In the genomic region with DNA sequence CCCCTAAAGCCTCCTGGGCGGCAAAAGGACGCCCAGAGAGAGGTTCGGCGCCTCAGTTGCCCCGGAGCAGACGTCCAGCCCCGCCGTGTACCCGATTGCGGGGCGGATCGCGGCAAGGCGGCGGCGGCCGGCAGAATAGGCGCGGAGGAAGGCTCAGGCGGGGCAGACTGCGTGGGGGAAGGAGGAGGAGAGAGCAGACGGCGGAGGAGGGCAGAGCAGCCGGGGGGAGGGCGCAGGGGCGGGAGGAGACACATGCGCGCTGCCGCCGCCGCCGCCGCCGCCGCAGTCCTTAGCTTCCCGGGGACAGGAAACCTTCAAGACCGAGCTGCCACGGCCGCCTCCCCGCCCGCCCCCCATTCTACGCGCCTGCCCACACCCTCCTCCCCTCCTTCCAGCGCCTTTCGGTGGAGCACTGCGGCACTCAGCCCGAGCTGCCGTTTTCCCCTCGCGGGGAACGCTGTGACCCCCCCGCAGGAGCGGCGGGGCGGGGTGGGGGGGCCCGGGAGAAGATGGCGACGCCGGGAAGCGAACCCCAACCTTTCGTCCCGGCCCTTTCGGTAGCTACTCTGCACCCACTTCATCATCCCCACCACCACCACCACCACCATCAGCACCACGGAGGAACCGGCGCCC, we compare ENCODE assay signal across 7 cellular contexts. TPM values are rescaled to one million over a fixed set of nuclear protein-coding genes. Genes with fewer than 3 reads are reported as not detected.
DNase-seq lines count a peak whose midpoint lies in the region; ATAC-seq, FAIRE-seq and TF ChIP-seq lines count a peak whose summit lies in the region.

A gene with protein sequence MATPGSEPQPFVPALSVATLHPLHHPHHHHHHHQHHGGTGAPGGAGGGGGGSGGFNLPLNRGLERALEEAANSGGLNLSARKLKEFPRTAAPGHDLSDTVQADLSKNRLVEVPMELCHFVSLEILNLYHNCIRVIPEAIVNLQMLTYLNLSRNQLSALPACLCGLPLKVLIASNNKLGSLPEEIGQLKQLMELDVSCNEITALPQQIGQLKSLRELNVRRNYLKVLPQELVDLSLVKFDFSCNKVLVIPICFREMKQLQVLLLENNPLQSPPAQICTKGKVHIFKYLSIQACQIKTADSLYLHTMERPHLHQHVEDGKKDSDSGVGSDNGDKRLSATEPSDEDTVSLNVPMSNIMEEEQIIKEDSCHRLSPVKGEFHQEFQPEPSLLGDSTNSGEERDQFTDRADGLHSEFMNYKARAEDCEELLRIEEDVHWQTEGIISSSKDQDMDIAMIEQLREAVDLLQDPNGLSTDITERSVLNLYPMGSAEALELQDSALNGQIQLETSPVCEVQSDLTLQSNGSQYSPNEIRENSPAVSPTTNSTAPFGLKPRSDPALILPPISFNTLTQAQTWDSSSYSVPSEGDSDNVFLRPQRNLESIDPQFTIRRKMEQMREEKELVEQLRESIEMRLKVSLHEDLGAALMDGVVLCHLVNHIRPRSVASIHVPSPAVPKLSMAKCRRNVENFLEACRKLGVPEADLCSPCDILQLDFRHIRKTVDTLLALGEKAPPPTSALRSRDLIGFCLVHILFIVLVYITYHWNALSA (plus strand): TSS at position 283 of the 633 bp plus-strand sequence. CDS start 227 bp downstream, at position 510.

- H3K4me3 ChIP-seq in bronchial epithelial cell (ENCODE audit: low read depth, low read length) (peak within 1 kb of the TSS; percentile 94), spleen (peak within 1 kb of the TSS; percentile 76 to 100 (median 98))

- H3K4me1 ChIP-seq in spleen: peaks cover 11 to 59% (median 49%) of the 10 kb centered on the region in 6 donors

- no peak for FAIRE-seq in bronchial epithelial cell (lab: Jason Lieb, UNC)

- H3K27me3 Mint-ChIP-seq in activated B cell treated with CpG ODN at 0.5 μM for 24 hours: no peaks in the 10 kb centered on the region

- no peaks in the 10 kb centered on the region for H3K9me3 Mint-ChIP-seq in activated B cell treated with CpG ODN at 0.5 μM for 24 hours

- POLR2A ChIA-PET in activated B cell treated with CpG ODN at 0.5 μM for 24 hours (lab: Charles Lee): interaction anchor here (0.5 to 3.7 kb wide), 32 partner anchors 10 to 369 kb away, joined by 3 to 45 read pairs (median 4); a partner anchor contains a TSS

- H3K9me3 ChIP-seq in spleen: no peaks in the 10 kb centered on the region

- peak within 1 kb of the TSS; percentile 94 for H3K27ac Mint-ChIP-seq in activated B cell treated with CpG ODN at 0.5 μM for 24 hours

- 0 to 1% (median 0%) methylated on average over 31 to 64 of the region's 66 CpGs for WGBS in spleen, 5 donors

- DNase-seq in NCI-H226: peak; percentile 80
- DNase-seq in activated B cell treated with CpG ODN at 0.5 μM for 24 hours: peak; percentile 75
- peak; percentile 61 for DNase-seq in bronchial epithelial cell (ENCODE audit: low read depth)
- peak; percentile 90 for DNase-seq in iPS-NIHi7 (ENCODE audit: extremely low spot score)
- DNase-seq in spleen: peak; percentile 98

- peak within 1 kb of the TSS; percentile 96 for H3K4me3 Mint-ChIP-seq in activated B cell treated with CpG ODN at 0.5 μM for 24 hours

- no peak for TF ChIP-seq POLR2A in spleen (IDR thresholded peaks at IDR 0.05)

- no peaks in the 10 kb centered on the region for H3K36me3 ChIP-seq in bronchial epithelial cell (ENCODE audit: control insufficient read depth, insufficient read depth, low read length)
- no peaks in the 10 kb centered on the region for H3K36me3 ChIP-seq in spleen

- H3K27me3 ChIP-seq in bronchial epithelial cell (ENCODE audit: control insufficient read depth, insufficient read depth, low read length): no peaks in the 10 kb centered on the region
- H3K27me3 ChIP-seq in spleen (replicated peaks in 1 of 7): no peaks in the 10 kb centered on the region

- intact Hi-C loops in activated B cell treated with CpG ODN at 0.5 μM for 24 hours (cut with micrococcal nuclease) (loop anchor here (1.0 to 10.0 kb wide), 5 partner anchors 44 to 1978 kb away; a partner anchor contains a TSS), spleen (cut with DNase I; ENCODE audit: low total_unique reads) (loop anchor here (10.0 kb wide), 1 partner anchor 132 kb away; no protein-coding TSS in a partner anchor)

- H3K4me1 Mint-ChIP-seq in activated B cell treated with CpG ODN at 0.5 μM for 24 hours: peaks cover 50% of the 10 kb centered on the region

- CTCF ChIA-PET in activated B cell treated with CpG ODN at 0.5 μM for 24 hours (lab: Charles Lee): interaction anchor here (1.1 to 3.9 kb wide), 17 partner anchors 13 to 176 kb away, joined by 3 to 168 read pairs (median 9); no protein-coding TSS in a partner anchor

- TF ChIP-seq CTCF in activated B cell treated with CpG ODN at 0.5 μM for 24 hours (IDR thresholded peaks at IDR 0.05) (no peak), bronchial epithelial cell (IDR thresholded peaks at IDR 0.05; ENCODE audit: insufficient read depth, low read length, severe bottlenecking) (no peak), spleen (IDR thresholded peaks at IDR 0.05 in 8 of 11, conservative IDR thresholded peaks at IDR 0.05 in 3 of 11) (peak in 2 of 11 experiments; percentile 30 to 31)

- ATAC-seq in GM18861 (IDR thresholded peaks at IDR 0.05; ENCODE audit: unreplicated experiment) (peak; percentile 30), HG03097 (IDR thresholded peaks at IDR 0.05; ENCODE audit: low FRiP score, unreplicated experiment) (peak; percentile 43), activated B cell treated with CpG ODN at 0.5 μM for 24 hours (ENCODE audit: low read depth) (peak; percentile 80)

- peak within 1 kb of the TSS; percentile 76 to 94 (median 92) for H3K27ac ChIP-seq in spleen

- H3K36me3 Mint-ChIP-seq in activated B cell treated with CpG ODN at 0.5 μM for 24 hours (ENCODE audit: low read depth): peaks cover 17% of the 10 kb centered on the region

RNA-seq across cellular contexts. Expression of the gene that starts here (rescaled TPM):
- total RNA-seq in activated B cell treated with CpG ODN at 0.5 μM for 24 hours (44.0 and 46.3 TPM in 2 replicates), bronchial epithelial cell (3.4 and 4.7 TPM in 2 replicates), spleen (10 to 100 TPM; 31.0 to 41.6 (median 38.6) TPM)
- 10 to 100 TPM in 1 of 3 donors, 1 to 10 TPM in 2; 7.4 to 10.0 (median 7.4) TPM for polyA plus RNA-seq in spleen

Comparison
In these comparisons a context has a peak if more than half of its experiments do, and no peak if none do; other contexts are left out.
1. Peak in every context shown above with its lines: DNase-seq, ATAC-seq, H3K4me3 ChIP-seq and H3K27ac ChIP-seq.
2. ATAC-seq: peak in every context shown above with its lines; median percentile 80 in activated B cell treated with CpG ODN at 0.5 μM for 24 hours; 43 in HG03097; 30 in GM18861.